Comparison of ENCODE assay signal across 2 cellular contexts in the genomic region with DNA sequence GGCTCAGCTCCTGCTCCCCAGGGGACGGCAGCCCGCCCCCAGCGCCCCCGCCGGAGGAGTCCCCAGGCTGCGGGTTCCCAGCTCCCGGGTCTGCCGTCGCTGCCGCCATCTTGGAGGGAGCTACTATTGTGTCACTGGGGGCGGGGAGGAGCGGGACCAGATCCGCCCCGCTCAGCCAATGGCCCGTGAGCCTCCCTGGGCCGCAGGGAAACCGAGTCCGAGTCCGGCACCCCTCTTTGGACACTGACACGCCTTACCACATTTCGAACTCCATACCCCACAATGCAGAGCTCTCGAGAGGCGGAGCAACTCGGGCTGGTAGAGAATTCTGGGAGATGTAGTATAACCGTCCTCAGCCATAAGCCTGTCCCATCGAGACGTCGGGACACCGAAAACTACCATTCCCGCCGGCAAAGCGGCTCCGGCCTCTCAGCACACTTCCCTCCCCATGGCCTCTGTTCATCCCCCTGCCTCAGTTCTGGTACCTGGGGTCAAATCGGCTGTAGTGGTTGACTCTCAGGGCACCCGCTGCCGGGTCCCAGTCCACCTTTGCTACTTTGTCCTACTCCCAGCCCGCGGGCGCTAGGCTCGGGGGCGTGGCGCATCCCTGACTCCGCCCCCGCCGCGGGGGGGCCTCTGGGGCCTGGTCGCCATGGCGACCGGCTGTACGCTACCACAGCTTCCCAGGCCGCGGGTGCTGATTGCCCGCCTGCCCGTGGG.
TF ChIP-seq lines count a peak whose summit lies in the region.

A gene (minus strand): TSS at position 133 of the 720 bp plus-strand sequence. CDS start 24 bp downstream, at position 109.
A gene with protein sequence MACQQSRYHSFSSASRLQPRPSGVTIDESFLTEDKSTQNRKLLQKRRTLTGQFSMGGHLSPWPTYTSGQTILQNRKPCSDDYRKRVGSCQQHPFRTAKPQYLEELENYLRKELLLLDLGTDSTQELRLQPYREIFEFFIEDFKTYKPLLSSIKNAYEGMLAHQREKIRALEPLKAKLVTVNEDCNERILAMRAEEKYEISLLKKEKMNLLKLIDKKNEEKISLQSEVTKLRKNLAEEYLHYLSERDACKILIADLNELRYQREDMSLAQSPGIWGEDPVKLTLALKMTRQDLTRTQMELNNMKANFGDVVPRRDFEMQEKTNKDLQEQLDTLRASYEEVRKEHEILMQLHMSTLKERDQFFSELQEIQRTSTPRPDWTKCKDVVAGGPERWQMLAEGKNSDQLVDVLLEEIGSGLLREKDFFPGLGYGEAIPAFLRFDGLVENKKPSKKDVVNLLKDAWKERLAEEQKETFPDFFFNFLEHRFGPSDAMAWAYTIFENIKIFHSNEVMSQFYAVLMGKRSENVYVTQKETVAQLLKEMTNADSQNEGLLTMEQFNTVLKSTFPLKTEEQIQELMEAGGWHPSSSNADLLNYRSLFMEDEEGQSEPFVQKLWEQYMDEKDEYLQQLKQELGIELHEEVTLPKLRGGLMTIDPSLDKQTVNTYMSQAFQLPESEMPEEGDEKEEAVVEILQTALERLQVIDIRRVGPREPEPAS (plus strand): TSS at position 462 of the 720 bp plus-strand sequence. CDS start 261 bp downstream, outside the sequence.

TF ChIP-seq in HCT116, 20 proteins besides CTCF, POLR2A, EP300 and RAD21 (continued from another document):
- TF ChIP-seq, protein P1, sequence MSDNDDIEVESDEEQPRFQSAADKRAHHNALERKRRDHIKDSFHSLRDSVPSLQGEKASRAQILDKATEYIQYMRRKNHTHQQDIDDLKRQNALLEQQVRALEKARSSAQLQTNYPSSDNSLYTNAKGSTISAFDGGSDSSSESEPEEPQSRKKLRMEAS (IDR thresholded peaks at IDR 0.05) = no peak
- TF ChIP-seq EZH2 (IDR thresholded peaks at IDR 0.05) (no peak), ZFX (IDR thresholded peaks at IDR 0.05) (no peak), EZH2phosphoT487 (IDR thresholded peaks at IDR 0.05; ENCODE audit: borderline replicate concordance) (no peak), SP1 (IDR thresholded peaks at IDR 0.05; ENCODE audit: low read depth) (peak; percentile 94), POLR2AphosphoS5 (IDR thresholded peaks at IDR 0.05; ENCODE audit: low read depth, low read length) (peak; percentile 96), TCF7L2 (IDR thresholded peaks at IDR 0.05; ENCODE audit: borderline replicate concordance, extremely low read depth, insufficient read depth, insufficient read length) (peak; percentile 83), ZNF274 (IDR thresholded peaks at IDR 0.05; ENCODE audit: low read depth, low read length) (no peak), FOSL1 (IDR thresholded peaks at IDR 0.05; ENCODE audit: low read depth) (no peak), EGR1 (IDR thresholded peaks at IDR 0.05; ENCODE audit: low read depth) (peak; percentile 66), CBX3 (IDR thresholded peaks at IDR 0.05; ENCODE audit: low read depth) (no peak), JUND (IDR thresholded peaks at IDR 0.05) (no peak), CEBPB (IDR thresholded peaks at IDR 0.05; ENCODE audit: low read depth) (no peak), YY1 (IDR thresholded peaks at IDR 0.05; ENCODE audit: extremely low read depth, insufficient replicate concordance, low read depth, low read length) (peak; percentile 95)
- TF ChIP-seq, protein P2, sequence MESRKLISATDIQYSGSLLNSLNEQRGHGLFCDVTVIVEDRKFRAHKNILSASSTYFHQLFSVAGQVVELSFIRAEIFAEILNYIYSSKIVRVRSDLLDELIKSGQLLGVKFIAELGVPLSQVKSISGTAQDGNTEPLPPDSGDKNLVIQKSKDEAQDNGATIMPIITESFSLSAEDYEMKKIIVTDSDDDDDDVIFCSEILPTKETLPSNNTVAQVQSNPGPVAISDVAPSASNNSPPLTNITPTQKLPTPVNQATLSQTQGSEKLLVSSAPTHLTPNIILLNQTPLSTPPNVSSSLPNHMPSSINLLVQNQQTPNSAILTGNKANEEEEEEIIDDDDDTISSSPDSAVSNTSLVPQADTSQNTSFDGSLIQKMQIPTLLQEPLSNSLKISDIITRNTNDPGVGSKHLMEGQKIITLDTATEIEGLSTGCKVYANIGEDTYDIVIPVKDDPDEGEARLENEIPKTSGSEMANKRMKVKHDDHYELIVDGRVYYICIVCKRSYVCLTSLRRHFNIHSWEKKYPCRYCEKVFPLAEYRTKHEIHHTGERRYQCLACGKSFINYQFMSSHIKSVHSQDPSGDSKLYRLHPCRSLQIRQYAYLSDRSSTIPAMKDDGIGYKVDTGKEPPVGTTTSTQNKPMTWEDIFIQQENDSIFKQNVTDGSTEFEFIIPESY (IDR thresholded peaks at IDR 0.05; ENCODE audit: extremely low read depth, insufficient replicate concordance, low read length) = no peak
- TF ChIP-seq, protein P3, sequence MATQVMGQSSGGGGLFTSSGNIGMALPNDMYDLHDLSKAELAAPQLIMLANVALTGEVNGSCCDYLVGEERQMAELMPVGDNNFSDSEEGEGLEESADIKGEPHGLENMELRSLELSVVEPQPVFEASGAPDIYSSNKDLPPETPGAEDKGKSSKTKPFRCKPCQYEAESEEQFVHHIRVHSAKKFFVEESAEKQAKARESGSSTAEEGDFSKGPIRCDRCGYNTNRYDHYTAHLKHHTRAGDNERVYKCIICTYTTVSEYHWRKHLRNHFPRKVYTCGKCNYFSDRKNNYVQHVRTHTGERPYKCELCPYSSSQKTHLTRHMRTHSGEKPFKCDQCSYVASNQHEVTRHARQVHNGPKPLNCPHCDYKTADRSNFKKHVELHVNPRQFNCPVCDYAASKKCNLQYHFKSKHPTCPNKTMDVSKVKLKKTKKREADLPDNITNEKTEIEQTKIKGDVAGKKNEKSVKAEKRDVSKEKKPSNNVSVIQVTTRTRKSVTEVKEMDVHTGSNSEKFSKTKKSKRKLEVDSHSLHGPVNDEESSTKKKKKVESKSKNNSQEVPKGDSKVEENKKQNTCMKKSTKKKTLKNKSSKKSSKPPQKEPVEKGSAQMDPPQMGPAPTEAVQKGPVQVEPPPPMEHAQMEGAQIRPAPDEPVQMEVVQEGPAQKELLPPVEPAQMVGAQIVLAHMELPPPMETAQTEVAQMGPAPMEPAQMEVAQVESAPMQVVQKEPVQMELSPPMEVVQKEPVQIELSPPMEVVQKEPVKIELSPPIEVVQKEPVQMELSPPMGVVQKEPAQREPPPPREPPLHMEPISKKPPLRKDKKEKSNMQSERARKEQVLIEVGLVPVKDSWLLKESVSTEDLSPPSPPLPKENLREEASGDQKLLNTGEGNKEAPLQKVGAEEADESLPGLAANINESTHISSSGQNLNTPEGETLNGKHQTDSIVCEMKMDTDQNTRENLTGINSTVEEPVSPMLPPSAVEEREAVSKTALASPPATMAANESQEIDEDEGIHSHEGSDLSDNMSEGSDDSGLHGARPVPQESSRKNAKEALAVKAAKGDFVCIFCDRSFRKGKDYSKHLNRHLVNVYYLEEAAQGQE (IDR thresholded peaks at IDR 0.05; ENCODE audit: low read depth) = no peak
- TF ChIP-seq, protein P4, sequence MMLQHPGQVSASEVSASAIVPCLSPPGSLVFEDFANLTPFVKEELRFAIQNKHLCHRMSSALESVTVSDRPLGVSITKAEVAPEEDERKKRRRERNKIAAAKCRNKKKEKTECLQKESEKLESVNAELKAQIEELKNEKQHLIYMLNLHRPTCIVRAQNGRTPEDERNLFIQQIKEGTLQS (IDR thresholded peaks at IDR 0.05) = no peak

TF ChIP-seq in neural cell, 6 proteins besides CTCF, POLR2A, EP300 and RAD21 (continued from another document):
- TF ChIP-seq, protein P3 (IDR thresholded peaks at IDR 0.05; ENCODE audit: borderline replicate concordance) = peak; percentile 99
- TF ChIP-seq POLR2AphosphoS5 (IDR thresholded peaks at IDR 0.05) = peak; percentile 93
- TF ChIP-seq TAF1 (IDR thresholded peaks at IDR 0.05; ENCODE audit: low read depth) = peak; percentile 100
- no peak for TF ChIP-seq SMC3 (conservative IDR thresholded peaks at IDR 0.05; ENCODE audit: poor library complexity)
TF ChIP-seq in neural cell: peak in this region for 4.
